ENCODE assay signal across 8 cellular contexts in the genomic region with DNA sequence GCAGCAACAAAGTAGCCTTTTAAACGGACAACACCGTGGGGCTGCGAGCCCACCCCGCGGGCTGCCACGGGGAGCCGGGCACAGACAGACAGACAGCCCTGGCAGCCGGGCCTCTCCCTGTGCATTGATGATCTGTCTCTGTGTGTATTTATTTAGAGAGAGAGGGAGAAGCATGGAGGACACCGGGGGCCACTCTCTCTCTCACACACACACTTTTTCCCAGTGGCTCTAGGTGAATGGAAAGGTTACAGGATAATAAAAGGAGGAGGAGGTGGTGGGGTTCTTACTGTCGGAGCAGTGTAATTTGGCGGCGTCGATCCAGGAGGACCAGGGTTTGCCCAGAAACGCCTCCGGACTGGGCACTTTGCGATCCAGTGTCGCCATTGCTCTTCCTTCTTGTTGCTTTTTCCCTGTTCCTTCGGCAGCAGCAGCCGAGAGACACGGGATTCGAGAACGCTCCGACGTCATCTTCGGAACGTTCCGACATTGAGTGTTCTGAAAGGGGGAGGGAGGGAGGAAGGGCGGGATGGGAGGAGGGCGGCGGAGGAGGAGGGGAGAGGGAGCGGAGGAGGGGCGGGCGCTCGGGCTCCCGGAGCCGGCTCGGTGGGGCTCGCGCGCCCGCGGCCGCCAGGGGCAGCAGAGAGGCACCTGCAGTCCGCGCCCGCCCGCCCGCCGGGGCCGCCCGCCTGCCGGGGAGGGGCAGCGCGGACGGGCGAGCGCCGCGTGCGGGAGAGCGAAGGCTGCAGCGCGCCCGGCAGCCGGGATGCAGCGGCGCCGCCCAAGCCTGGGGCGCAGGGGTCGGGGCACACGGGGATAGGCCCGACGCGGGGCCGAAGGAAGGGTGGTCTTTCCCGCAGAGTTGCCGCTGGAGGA. TPM values are rescaled to one million over a fixed set of nuclear protein-coding genes. Genes with fewer than 3 reads are reported as not detected.
DNase-seq lines count a peak whose midpoint lies in the region; ATAC-seq lines count a peak whose summit lies in the region.

A gene with protein sequence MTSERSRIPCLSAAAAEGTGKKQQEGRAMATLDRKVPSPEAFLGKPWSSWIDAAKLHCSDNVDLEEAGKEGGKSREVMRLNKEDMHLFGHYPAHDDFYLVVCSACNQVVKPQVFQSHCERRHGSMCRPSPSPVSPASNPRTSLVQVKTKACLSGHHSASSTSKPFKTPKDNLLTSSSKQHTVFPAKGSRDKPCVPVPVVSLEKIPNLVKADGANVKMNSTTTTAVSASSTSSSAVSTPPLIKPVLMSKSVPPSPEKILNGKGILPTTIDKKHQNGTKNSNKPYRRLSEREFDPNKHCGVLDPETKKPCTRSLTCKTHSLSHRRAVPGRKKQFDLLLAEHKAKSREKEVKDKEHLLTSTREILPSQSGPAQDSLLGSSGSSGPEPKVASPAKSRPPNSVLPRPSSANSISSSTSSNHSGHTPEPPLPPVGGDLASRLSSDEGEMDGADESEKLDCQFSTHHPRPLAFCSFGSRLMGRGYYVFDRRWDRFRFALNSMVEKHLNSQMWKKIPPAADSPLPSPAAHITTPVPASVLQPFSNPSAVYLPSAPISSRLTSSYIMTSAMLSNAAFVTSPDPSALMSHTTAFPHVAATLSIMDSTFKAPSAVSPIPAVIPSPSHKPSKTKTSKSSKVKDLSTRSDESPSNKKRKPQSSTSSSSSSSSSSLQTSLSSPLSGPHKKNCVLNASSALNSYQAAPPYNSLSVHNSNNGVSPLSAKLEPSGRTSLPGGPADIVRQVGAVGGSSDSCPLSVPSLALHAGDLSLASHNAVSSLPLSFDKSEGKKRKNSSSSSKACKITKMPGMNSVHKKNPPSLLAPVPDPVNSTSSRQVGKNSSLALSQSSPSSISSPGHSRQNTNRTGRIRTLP (minus strand): TSS at position 509 of the 873 bp plus-strand sequence. CDS start 41 bp downstream, at position 468.

- H3K36me3 Mint-ChIP-seq in activated CD4-positive, alpha-beta T cell treated with anti-CD3 and anti-CD28 coated beads, Interleukin-2, amount 10 ng/mL, durations not matched to agents 7 days and 5 days (ENCODE audit: low read depth), result peaks cover 11% of the 10 kb centered on the region

- no peaks in the 10 kb centered on the region for H3K27me3 ChIP-seq in ACC112 (ENCODE audit: insufficient read depth, low read length)

- peak within 1 kb of the TSS; percentile 68 for H3K27ac ChIP-seq in ACC112 (ENCODE audit: low read depth, low read length)

- peak within 1 kb of the TSS; percentile 85 for H3K4me3 ChIP-seq in ACC112 (ENCODE audit: low read depth, low read length)

- POLR2A ChIA-PET in activated CD4-positive, alpha-beta T cell treated with anti-CD3 and anti-CD28 coated beads, Interleukin-2, amount 10 ng/mL, durations not matched to agents 7 days and 5 days (lab: Charles Lee), result no interaction called here

- H3K79me2 ChIP-seq in ACC112 (ENCODE audit: control insufficient read depth, insufficient read depth, low read length, unreplicated experiment), result peaks cover 42% of the 10 kb centered on the region

- CTCF ChIA-PET in activated CD4-positive, alpha-beta T cell treated with anti-CD3 and anti-CD28 coated beads, Interleukin-2, amount 10 ng/mL, durations not matched to agents 7 days and 5 days (lab: Charles Lee), result interaction anchor here (0.6 to 1.7 kb wide), 7 partner anchors 9 to 124 kb away, joined by 3 to 6 read pairs (median 4); no protein-coding TSS in a partner anchor

- peak; percentile 91 for ATAC-seq in GM19035 (IDR thresholded peaks at IDR 0.05; ENCODE audit: unreplicated experiment)
- ATAC-seq in HG03521 (IDR thresholded peaks at IDR 0.05; ENCODE audit: unreplicated experiment), result peak; percentile 89
- peak; percentile 93 for ATAC-seq in left lobe of liver

- DNase-seq in NCI-H748 (lab: John Stamatoyannopoulos, UW; ENCODE audit: unreplicated experiment) (peak; percentile 92), dedifferentiated amniotic fluid mesenchymal stem cell (ENCODE audit: extremely low spot score) (peak; percentile 97), left lobe of liver (ENCODE audit: low spot score) (peak; percentile 94)
- peak; percentile 90 for DNase-seq in activated CD4-positive, alpha-beta T cell treated with anti-CD3 and anti-CD28 coated beads, Interleukin-2, amount 10 ng/mL, durations not matched to agents 7 days and 5 days
- peak; percentile 87 for DNase-seq in stimulated activated CD4-positive, alpha-beta T cell treated with anti-CD3 and anti-CD28 coated beads, Interleukin-1b, Interleukin-23, amount 100 ng/mL, for 48 hours

- H3K36me3 ChIP-seq in ACC112 (ENCODE audit: insufficient read depth, low read length), result no peaks in the 10 kb centered on the region

- peaks cover 27% of the 10 kb centered on the region for H3K4me1 ChIP-seq in ACC112 (ENCODE audit: control insufficient read depth, insufficient read depth, low read length, unreplicated experiment)

- peak within 1 kb of the TSS; percentile 76 for H2AFZ ChIP-seq in ACC112 (ENCODE audit: low read length, unreplicated experiment)

- H3K27me3 Mint-ChIP-seq in activated CD4-positive, alpha-beta T cell treated with anti-CD3 and anti-CD28 coated beads, Interleukin-2, amount 10 ng/mL, durations not matched to agents 7 days and 5 days, result peaks cover 18% of the 10 kb centered on the region

- peak within 1 kb of the TSS; percentile 98 for H3K4me3 Mint-ChIP-seq in activated CD4-positive, alpha-beta T cell treated with anti-CD3 and anti-CD28 coated beads, Interleukin-2, amount 10 ng/mL, durations not matched to agents 7 days and 5 days

- H3K27ac Mint-ChIP-seq in activated CD4-positive, alpha-beta T cell treated with anti-CD3 and anti-CD28 coated beads, Interleukin-2, amount 10 ng/mL, durations not matched to agents 7 days and 5 days, result peak within 1 kb of the TSS; percentile 92

- no peaks in the 10 kb centered on the region for H3K9me3 Mint-ChIP-seq in activated CD4-positive, alpha-beta T cell treated with anti-CD3 and anti-CD28 coated beads, Interleukin-2, amount 10 ng/mL, durations not matched to agents 7 days and 5 days

- H3K4me1 Mint-ChIP-seq in activated CD4-positive, alpha-beta T cell treated with anti-CD3 and anti-CD28 coated beads, Interleukin-2, amount 10 ng/mL, durations not matched to agents 7 days and 5 days, result peaks cover 44% of the 10 kb centered on the region

RNA-seq across cellular contexts. Expression of the gene that starts here (rescaled TPM):
- total RNA-seq in activated CD4-positive, alpha-beta T cell treated with anti-CD3 and anti-CD28 coated beads, Interleukin-2, amount 10 ng/mL, durations not matched to agents 7 days and 5 days, result 10 to 100 TPM; 23.8 to 25.4 TPM
- 15.5 TPM for total RNA-seq in left lobe of liver

Comparison
In these comparisons a context has a peak if more than half of its experiments do, and no peak if none do; other contexts are left out.
1. Peak in every context shown above with its lines: DNase-seq, ATAC-seq, H3K4me3 ChIP-seq and H3K27ac ChIP-seq.